8 cellular contexts compared by ENCODE assay signal in the genomic region with DNA sequence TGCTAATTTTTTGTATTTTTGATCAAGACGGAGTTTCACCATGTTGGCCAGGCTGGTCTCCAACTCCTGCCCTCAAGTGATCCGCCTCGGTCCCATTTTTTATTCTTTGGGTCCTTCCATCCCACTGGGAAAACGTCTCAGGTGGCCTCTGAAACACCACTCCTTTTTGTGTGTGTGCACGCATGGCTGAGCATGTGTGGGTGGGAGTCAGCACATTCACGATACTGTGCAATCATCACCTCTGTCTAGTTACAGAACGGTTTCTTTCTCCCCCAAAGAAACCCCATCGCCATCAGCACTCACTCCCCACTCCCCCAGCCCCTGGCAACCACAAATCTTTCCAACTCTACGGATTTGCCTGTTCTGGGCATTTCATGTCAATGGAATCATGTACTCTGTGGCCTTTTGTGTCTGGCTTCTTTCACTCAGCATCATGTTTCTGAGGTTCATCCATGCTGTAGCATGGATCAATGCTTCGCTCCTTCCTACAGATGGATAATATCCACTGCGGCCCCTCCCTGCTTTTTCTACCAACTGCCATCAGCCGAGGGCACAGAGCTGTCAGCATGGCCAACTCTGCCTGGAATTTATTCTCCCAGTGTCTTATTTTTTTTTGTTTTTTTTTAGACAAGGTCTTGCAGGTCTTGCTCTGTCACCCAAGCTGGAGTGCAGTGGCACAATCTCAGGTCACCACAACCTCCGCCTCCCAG. TPM values are rescaled to one million over a fixed set of nuclear protein-coding genes. Genes with fewer than 3 reads are reported as not detected.
A peak's percentile ranks its signal among the peaks of the same experiment; 100 is the strongest.
DNase-seq lines count a peak whose midpoint lies in the region; ATAC-seq and TF ChIP-seq lines count a peak whose summit lies in the region.
"Had no signal": no experiment of that assay in that cellular context is flagged by ENCODE, and none has a peak within 500 bp of the region (broad histone marks: within the 10 kb centered on the region; RNA-seq: fewer than 3 reads in every experiment).

No MANE protein-coding gene starts in this region.

- H3K4me1 Mint-ChIP-seq in CD14-positive monocyte, result peaks cover 45% of the 10 kb centered on the region
- H3K4me1 Mint-ChIP-seq in activated naive CD8-positive, alpha-beta T cell treated with anti-CD3 and anti-CD28 coated beads for 36 hours, result peaks cover 16% of the 10 kb centered on the region
- H3K4me1 Mint-ChIP-seq in natural killer cell treated with Interleukin-12 subunit alpha and Interleukin-12 subunit beta and Interleukin-15 and Interleukin-18, amount 100 ng/mL, for 72 hours (ENCODE audit: low read depth in 2 of 2), result peaks cover 14 to 19% of the 10 kb centered on the region in 2 donors

- DNase-seq in CD14-positive monocyte (ENCODE audit: low spot score) (no peak), esophagus muscularis mucosa (ENCODE audit: extremely low spot score) (no peak), left ventricle myocardium inferior (no peak), NCI-H1105 (lab: John Stamatoyannopoulos, UW) (no peak)
- no peak for DNase-seq in activated naive CD8-positive, alpha-beta T cell treated with anti-CD3 and anti-CD28 coated beads for 36 hours
- DNase-seq in natural killer cell treated with Interleukin-12 subunit alpha and Interleukin-12 subunit beta and Interleukin-15 and Interleukin-18, amount 100 ng/mL, for 72 hours (ENCODE audit: low spot score), result no peak
- DNase-seq: PC-3 had no signal

- H3K36me3 ChIP-seq in DOHH2 (ENCODE audit: control insufficient read depth, low read length) (peaks cover 5% of the 10 kb centered on the region), esophagus muscularis mucosa (peaks cover 0 to 10% (median 0%) of the 10 kb centered on the region in 4 donors), left ventricle myocardium inferior (no peaks in the 10 kb centered on the region)

- H3K27me3 Mint-ChIP-seq in CD14-positive monocyte (ENCODE audit: low read depth in 3 of 3), result peaks cover 19 to 44% (median 35%) of the 10 kb centered on the region in 3 donors
- H3K27me3 Mint-ChIP-seq in activated naive CD8-positive, alpha-beta T cell treated with anti-CD3 and anti-CD28 coated beads for 36 hours, result peaks cover 47% of the 10 kb centered on the region
- H3K27me3 Mint-ChIP-seq in natural killer cell treated with Interleukin-12 subunit alpha and Interleukin-12 subunit beta and Interleukin-15 and Interleukin-18, amount 100 ng/mL, for 72 hours, result no peaks in the 10 kb centered on the region

- H3K27me3 ChIP-seq in DOHH2 (ENCODE audit: control insufficient read depth, low read length), result no peaks in the 10 kb centered on the region
- peaks cover 0 to 11% (median 5%) of the 10 kb centered on the region in 4 donors for H3K27me3 ChIP-seq in esophagus muscularis mucosa
- peaks cover 6% of the 10 kb centered on the region for H3K27me3 ChIP-seq in left ventricle myocardium inferior (ENCODE audit: low read depth)

- peak overlapping the region; percentile 99 for H3K4me2 ChIP-seq in DOHH2 (ENCODE audit: low read length)

- no peaks in the 10 kb centered on the region for H3K9me2 ChIP-seq in DOHH2 (replicated peaks; ENCODE audit: control insufficient read depth, low read length)

- peaks cover 3% of the 10 kb centered on the region; the same call in 1 of the 2 replicates for H3K79me2 ChIP-seq in DOHH2 (ENCODE audit: control insufficient read depth, low read length)

- no peak for ATAC-seq in natural killer cell treated with Interleukin-12 subunit alpha and Interleukin-12 subunit beta and Interleukin-15 and Interleukin-18, amount 100 ng/mL, for 72 hours
- ATAC-seq: PC-3 had no signal

- TF ChIP-seq CTCF in CD14-positive monocyte (IDR thresholded peaks at IDR 0.05) (no peak), DOHH2 (IDR thresholded peaks at IDR 0.05; ENCODE audit: low read depth, low read length, poor library complexity, severe bottlenecking) (no peak), esophagus muscularis mucosa (IDR thresholded peaks at IDR 0.05) (no peak), left ventricle myocardium inferior (IDR thresholded peaks at IDR 0.05; ENCODE audit: borderline replicate concordance) (no peak)

- intact Hi-C loops in CD14-positive monocyte (cut with micrococcal nuclease), result loop anchor here in 1 of 2 donors (2.0 to 5.0 kb wide), 2 partner anchors 66 to 120 kb away; no protein-coding TSS in a partner anchor
- intact Hi-C loops in esophagus muscularis mucosa (cut with DNase I), result no loop called here
- intact Hi-C loops in left ventricle myocardium inferior (cut with micrococcal nuclease), result no loop called here

- peaks cover 17% of the 10 kb centered on the region for H3F3A ChIP-seq in DOHH2 (ENCODE audit: control insufficient read depth, insufficient read depth)

- no peak for TF ChIP-seq POLR2A in esophagus muscularis mucosa (IDR thresholded peaks at IDR 0.05; ENCODE audit: low read depth)

- H3K9me3 ChIP-seq in DOHH2 (ENCODE audit: control insufficient read depth, insufficient read depth, low read length) (no peaks in the 10 kb centered on the region), esophagus muscularis mucosa (no peaks in the 10 kb centered on the region), left ventricle myocardium inferior (replicated peaks) (no peaks in the 10 kb centered on the region)

- H3K9me3 Mint-ChIP-seq in CD14-positive monocyte, result peaks cover 0 to 6% (median 2%) of the 10 kb centered on the region in 7 donors
- H3K9me3 Mint-ChIP-seq in activated naive CD8-positive, alpha-beta T cell treated with anti-CD3 and anti-CD28 coated beads for 36 hours, result no peaks in the 10 kb centered on the region
- no peaks in the 10 kb centered on the region for H3K9me3 Mint-ChIP-seq in natural killer cell treated with Interleukin-12 subunit alpha and Interleukin-12 subunit beta and Interleukin-15 and Interleukin-18, amount 100 ng/mL, for 72 hours

- H3K4me3 ChIP-seq in DOHH2 (ENCODE audit: low read length) (peak overlapping the region; percentile 91), esophagus muscularis mucosa (peak overlapping the region in 2 of 4 donors; percentile 60 to 64), left ventricle myocardium inferior (no peak overlapping the region)

- 96% methylated on average over 13 of the region's 13 CpGs for WGBS in esophagus muscularis mucosa

- TF ChIP-seq EP300 in esophagus muscularis mucosa (IDR thresholded peaks at IDR 0.05), result no peak

- H3K4me1 ChIP-seq in DOHH2 (ENCODE audit: control insufficient read depth, low read length) (peaks cover 61% of the 10 kb centered on the region), esophagus muscularis mucosa (peaks cover 13 to 34% (median 31%) of the 10 kb centered on the region in 4 donors), left ventricle myocardium inferior (peaks cover 32% of the 10 kb centered on the region)

- H3K4me3 Mint-ChIP-seq in CD14-positive monocyte, result peak overlapping the region; percentile 66 to 71
- H3K4me3 Mint-ChIP-seq in activated naive CD8-positive, alpha-beta T cell treated with anti-CD3 and anti-CD28 coated beads for 36 hours, result peak overlapping the region; percentile 12
- H3K4me3 Mint-ChIP-seq in natural killer cell treated with Interleukin-12 subunit alpha and Interleukin-12 subunit beta and Interleukin-15 and Interleukin-18, amount 100 ng/mL, for 72 hours, result peak overlapping the region; percentile 73

- no peaks in the 10 kb centered on the region for H4K20me1 ChIP-seq in DOHH2 (ENCODE audit: control insufficient read depth, insufficient read depth, low read depth, low read length)

- H3K27ac Mint-ChIP-seq in CD14-positive monocyte, result peak overlapping the region in 5 of 7 donors; percentile 30 to 74 (median 54)
- peak overlapping the region; percentile 31 for H3K27ac Mint-ChIP-seq in activated naive CD8-positive, alpha-beta T cell treated with anti-CD3 and anti-CD28 coated beads for 36 hours
- peak overlapping the region; percentile 59 to 60 for H3K27ac Mint-ChIP-seq in natural killer cell treated with Interleukin-12 subunit alpha and Interleukin-12 subunit beta and Interleukin-15 and Interleukin-18, amount 100 ng/mL, for 72 hours

- H3K27ac ChIP-seq in DOHH2 (ENCODE audit: low read depth, low read length) (no peak overlapping the region), esophagus muscularis mucosa (replicated peaks in 1 of 4) (no peak overlapping the region), left ventricle myocardium inferior (replicated peaks) (no peak overlapping the region)

- peaks cover 13 to 15% of the 10 kb centered on the region in 2 donors for H3K36me3 Mint-ChIP-seq in CD14-positive monocyte
- peaks cover 2% of the 10 kb centered on the region for H3K36me3 Mint-ChIP-seq in activated naive CD8-positive, alpha-beta T cell treated with anti-CD3 and anti-CD28 coated beads for 36 hours
- H3K36me3 Mint-ChIP-seq in natural killer cell treated with Interleukin-12 subunit alpha and Interleukin-12 subunit beta and Interleukin-15 and Interleukin-18, amount 100 ng/mL, for 72 hours, result no peaks in the 10 kb centered on the region

RNA-seq across cellular contexts. Expression of a gene that starts 9.7 kb away (rescaled TPM):
- not detected for polyA plus RNA-seq in CD14-positive monocyte
- total RNA-seq in activated naive CD8-positive, alpha-beta T cell treated with anti-CD3 and anti-CD28 coated beads for 36 hours, result not detected
- total RNA-seq in natural killer cell treated with Interleukin-12 subunit alpha and Interleukin-12 subunit beta and Interleukin-15 and Interleukin-18, amount 100 ng/mL, for 72 hours, result 1 to 10 TPM; 1.5 to 2.0 TPM
- 1 to 10 TPM; 2.5 to 6.5 (median 5.0) TPM for total RNA-seq in esophagus muscularis mucosa
- 1.1 TPM for total RNA-seq in left ventricle myocardium inferior

Comparison
In these comparisons a context has a peak if more than half of its experiments do, and no peak if none do; other contexts are left out.
1. H3K4me3 Mint-ChIP-seq: peak in every context shown above with its lines; median percentile 73 in natural killer cell treated with Interleukin-12 subunit alpha and Interleukin-12 subunit beta and Interleukin-15 and Interleukin-18, amount 100 ng/mL, for 72 hours; 68 in CD14-positive monocyte; 12 in activated naive CD8-positive, alpha-beta T cell treated with anti-CD3 and anti-CD28 coated beads for 36 hours.